15 cellular contexts compared by ENCODE assay signal in genomic region chr18:46464926-46465655, GRCh38.
DNase-seq lines count a peak whose midpoint lies in the region; ATAC-seq, FAIRE-seq and TF ChIP-seq lines count a peak whose summit lies in the region.
"Had no signal": no experiment of that assay in that cellular context is flagged by ENCODE, and none has a peak within 500 bp of the region (broad histone marks: within the 10 kb centered on the region; RNA-seq: fewer than 3 reads in every experiment).

No MANE protein-coding gene starts in this region.

- no peaks in the 10 kb centered on the region for H3K36me3 ChIP-seq in HepG2 (replicated peaks in 1 of 2; ENCODE audit: control insufficient read depth in 1 of 2, insufficient read depth in 2 of 2, low read length in 2 of 2)
- no peaks in the 10 kb centered on the region for H3K36me3 ChIP-seq in right lobe of liver
- no peaks in the 10 kb centered on the region for H3K36me3 ChIP-seq in iPS-18a (ENCODE audit: control insufficient read depth, low read depth, low read length)

- H3K4me1 ChIP-seq in HepG2 (ENCODE audit: insufficient read depth, low read length): no peaks in the 10 kb centered on the region
- H3K4me1 ChIP-seq in right lobe of liver: no peaks in the 10 kb centered on the region
- H3K4me1 ChIP-seq in iPS-18a (ENCODE audit: control insufficient read depth, low read depth, low read length): peaks cover 35% of the 10 kb centered on the region

- H3K9ac ChIP-seq in HepG2 (ENCODE audit: insufficient read depth, low read depth, low read length) (no peak overlapping the region), iPS-18a (ENCODE audit: low read length) (peak overlapping the region; percentile 46)

- H3K27ac Mint-ChIP-seq in type B pancreatic cell: peak overlapping the region; percentile 59
- H3K27ac Mint-ChIP-seq: memory B cell had no signal

- no peak overlapping the region for H3K4me3 ChIP-seq in HepG2 (replicated peaks in 1 of 3; ENCODE audit: insufficient read depth in 1 of 3, low read depth in 2 of 3, low read length in 3 of 3)
- no peak overlapping the region for H3K4me3 ChIP-seq in right lobe of liver
- H3K4me3 ChIP-seq in iPS-18a (ENCODE audit: low read length): no peak overlapping the region

- ATAC-seq in HepG2: peak; percentile 61
- ATAC-seq in right lobe of liver: no peak
- no peak for ATAC-seq in HG02798 (IDR thresholded peaks at IDR 0.05; ENCODE audit: poor library complexity, unreplicated experiment)
- no peak for ATAC-seq in HG02610 (IDR thresholded peaks at IDR 0.05; ENCODE audit: unreplicated experiment)

- no peaks in the 10 kb centered on the region for H3K36me3 Mint-ChIP-seq in type B pancreatic cell
- H3K36me3 Mint-ChIP-seq: memory B cell had no signal

- no peaks in the 10 kb centered on the region for H3K79me2 ChIP-seq in HepG2 (ENCODE audit: insufficient read depth, low read length)

- 12% methylated on average over 8 of the region's 8 CpGs for WGBS in HepG2 (ENCODE audit: low lambda C conversion rate)
- WGBS in right lobe of liver (ENCODE audit: insufficient coverage, low coverage, low lambda C conversion rate, missing lambda C conversion rate): 79% methylated on average over 8 of the region's 8 CpGs

- TF ChIP-seq EP300 in HepG2 (IDR thresholded peaks at IDR 0.05; ENCODE audit: low read depth in 2 of 2, low read length in 2 of 2) (no peak), HepG2 (CRISPR knock-in tag; IDR thresholded peaks at IDR 0.05; ENCODE audit: borderline replicate concordance) (no peak)

- H3K27ac ChIP-seq in HepG2 (ENCODE audit: extremely low read length, insufficient read depth, low read length) (no peak overlapping the region), right lobe of liver (no peak overlapping the region), VCaP (peak overlapping the region; percentile 82; the same call in 1 of the 2 replicates), iPS-18a (ENCODE audit: low read length) (no peak overlapping the region)

- no TSS peak for BruUV-seq in HepG2 (replicated peaks; lab: Mats Ljungman, UMichigan)

- in situ Hi-C loops in HepG2 (cut with HindIII; ENCODE audit: extremely low pct_ligation_motif_present, low pct_unique_long_range_greater_than_20kb): no loop called here

- intact Hi-C loops in HepG2 (cut with micrococcal nuclease; ENCODE audit: unreplicated experiment): no loop called here
- intact Hi-C loops in right lobe of liver (cut with DNase I): no loop called here

- CTCF ChIA-PET in HepG2 (lab: Yijun Ruan, JAX; ENCODE audit: low intra/inter-chr PET ratio, low total read pairs): no interaction called here

- H4K20me1 ChIP-seq in HepG2 (ENCODE audit: insufficient read depth, low read length): no peaks in the 10 kb centered on the region

- H3K27me3 ChIP-seq in HepG2 (ENCODE audit: control insufficient read depth in 1 of 2, insufficient read depth in 2 of 2, low read length in 2 of 2) (no peaks in the 10 kb centered on the region; a peak in 1 of 5 replicates), right lobe of liver (no peaks in the 10 kb centered on the region), iPS-18a (ENCODE audit: control insufficient read depth, insufficient read depth, low read length) (no peaks in the 10 kb centered on the region)

- TF ChIP-seq POLR2A in HepG2 (IDR thresholded peaks at IDR 0.05; ENCODE audit: insufficient read depth in 1 of 2, low read depth in 2 of 2, low read length in 2 of 2) (no peak), right lobe of liver (IDR thresholded peaks at IDR 0.05) (no peak)

- H3K4me2 ChIP-seq in HepG2 (ENCODE audit: low read depth, low read length): no peak overlapping the region

- POLR2A ChIA-PET in HepG2 (lab: Yijun Ruan, JAX): no interaction called here

- H3K27me3 Mint-ChIP-seq in type B pancreatic cell: peaks cover 6% of the 10 kb centered on the region

- no peak for DNase-seq in HepG2 (ENCODE audit: low spot score)
- no peak for DNase-seq in right lobe of liver
- DNase-seq in type B pancreatic cell (ENCODE audit: extremely low spot score, unreplicated experiment): no peak
- DNase-seq in stimulated activated CD4-positive, alpha-beta T cell treated with anti-CD3 and anti-CD28 coated beads, Interleukin-15, amount 100 ng/mL, for 24 hours: no peak
- DNase-seq: activated naive CD4-positive, alpha-beta T cell treated with anti-CD3 and anti-CD28 coated beads, Interleukin-2, amount 50 U/mL, for 16 hours; DMS79; Karpas-422; NCI-H187 treated with DMSO at 0.1 percent for 48 hours; SIG-M5 had no signal

- no peak overlapping the region for H2AFZ ChIP-seq in HepG2 (ENCODE audit: low read length)

- H3K4me3 Mint-ChIP-seq in type B pancreatic cell: no peak overlapping the region
- H3K4me3 Mint-ChIP-seq: memory B cell had no signal

- TF ChIP-seq CTCF in HepG2 (CRISPR knock-in tag; IDR thresholded peaks at IDR 0.05): no peak
- no peak for TF ChIP-seq CTCF in right lobe of liver (IDR thresholded peaks at IDR 0.05)
- no peak for TF ChIP-seq CTCF in VCaP (conservative IDR thresholded peaks at IDR 0.05)
- peak; percentile 69 for TF ChIP-seq CTCF in type B pancreatic cell (conservative IDR thresholded peaks at IDR 0.05)

- TF ChIP-seq RAD21 in HepG2 (CRISPR knock-in tag; IDR thresholded peaks at IDR 0.05): no peak

- H3K9me3 Mint-ChIP-seq in type B pancreatic cell: no peaks in the 10 kb centered on the region
- H3K9me3 Mint-ChIP-seq: memory B cell had no signal

- H3K9me3 ChIP-seq in HepG2 (ENCODE audit: low read length) (no peaks in the 10 kb centered on the region), right lobe of liver (no peaks in the 10 kb centered on the region), iPS-18a (ENCODE audit: control insufficient read depth, low read depth, low read length) (no peaks in the 10 kb centered on the region)

- H3K4me1 Mint-ChIP-seq in type B pancreatic cell (ENCODE audit: unreplicated experiment): peaks cover 44% of the 10 kb centered on the region
- H3K4me1 Mint-ChIP-seq: memory B cell had no signal

- no peak for FAIRE-seq in HepG2 (lab: Jason Lieb, UNC)
- FAIRE-seq: endothelial cell of umbilical vein had no signal

TF ChIP-seq in HepG2, 621 proteins besides CTCF, POLR2A, EP300 and RAD21:
- no peak for TF ChIP-seq ZNF616 (CRISPR knock-in tag; IDR thresholded peaks at IDR 0.05; ENCODE audit: low read depth)
